Comparison of ENCODE assay signal across 1 cellular context in the genomic region with DNA sequence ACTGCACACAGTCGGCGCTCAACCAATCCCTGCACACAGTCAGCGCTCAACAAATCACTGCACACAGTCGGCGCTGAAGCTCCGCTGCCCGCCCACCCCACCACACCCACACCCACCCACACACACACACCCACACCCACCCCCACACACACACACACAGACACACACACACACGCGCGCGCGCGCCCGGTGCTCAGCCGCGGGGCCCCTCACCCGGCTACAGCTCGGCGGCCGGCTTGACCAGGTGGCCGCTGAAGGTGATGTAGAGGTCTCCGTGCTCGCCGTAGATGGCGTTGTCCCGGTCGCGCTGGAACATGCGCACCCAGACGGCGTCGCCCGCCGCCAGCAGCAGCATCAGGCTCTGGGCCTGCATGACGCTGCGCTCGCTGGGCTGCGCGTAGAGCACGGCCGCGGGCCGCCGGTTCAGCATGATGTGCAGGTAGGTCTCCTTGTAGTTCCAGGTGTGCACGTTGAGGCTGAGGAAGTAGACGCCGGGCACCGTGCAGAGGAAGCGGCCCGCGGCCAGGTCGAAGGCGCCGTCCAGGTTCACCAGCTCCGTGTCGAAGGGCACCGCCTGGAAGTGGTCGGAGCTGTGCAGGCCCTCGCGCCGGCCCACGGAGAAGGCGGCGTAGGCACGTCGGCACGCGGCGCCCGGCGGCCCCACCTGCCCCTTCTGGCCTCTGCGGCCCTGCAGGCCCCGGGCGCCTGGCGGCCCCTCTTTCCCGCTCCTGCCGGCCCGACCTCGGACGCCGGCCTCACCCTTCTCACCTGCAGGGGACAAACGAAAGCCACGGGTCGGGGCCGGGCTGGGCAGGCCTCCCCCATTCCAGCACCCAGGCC.
TF ChIP-seq lines count a peak whose summit lies in the region.

No MANE protein-coding gene starts in this region.

TF ChIP-seq in HEK293, 187 proteins besides CTCF, POLR2A, EP300 and RAD21 (continued from another document):
- TF ChIP-seq ELK4 (IDR thresholded peaks at IDR 0.05; ENCODE audit: borderline replicate concordance, low read depth, low read length) (no peak), SP7 (tag by site-specific recombination; IDR thresholded peaks at IDR 0.05) (no peak), HIC1 (tag by site-specific recombination; IDR thresholded peaks at IDR 0.05) (peak; percentile 75)
